ENCODE assay signal across 8 cellular contexts in the genomic region with DNA sequence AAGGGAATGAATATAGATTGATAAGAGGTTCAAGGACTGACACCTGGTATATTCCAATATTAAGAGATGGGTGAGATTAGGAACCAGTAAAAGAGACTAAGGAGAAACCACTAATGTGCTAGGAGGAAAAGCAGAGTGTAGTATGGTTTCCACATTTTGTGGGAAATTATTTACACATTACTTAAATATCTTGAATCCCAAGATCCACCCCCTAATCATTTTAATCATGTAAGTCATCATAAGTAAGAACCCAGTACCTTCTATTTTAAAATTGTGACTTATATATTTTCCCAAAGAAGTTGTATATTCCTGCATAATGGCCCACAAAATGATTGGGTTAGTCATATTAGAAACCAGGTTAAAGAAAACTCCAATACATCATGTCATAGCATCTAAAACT.
DNase-seq lines count a peak whose midpoint lies in the region; FAIRE-seq and TF ChIP-seq lines count a peak whose summit lies in the region.
"Not testable (repeated sequence)": the region's sequence is repeated elsewhere in the genome, so short reads cannot be mapped to it uniquely, and the experiment has no call there.

No MANE protein-coding gene starts in this region.

- not testable (repeated sequence) for TF ChIP-seq POLR2A in GM12891 (IDR thresholded peaks at IDR 0.05; ENCODE audit: low read depth, low read length)

- H3K27me3 ChIP-seq in GM23248 (replicated peaks; ENCODE audit: insufficient read depth); osteoblast (ENCODE audit: insufficient read depth, low read length); smooth muscle cell (ENCODE audit: low read depth): not testable (repeated sequence)

- not testable (repeated sequence) for H3K4me2 ChIP-seq in GM23248 (ENCODE audit: unreplicated experiment); osteoblast (ENCODE audit: insufficient read depth, low read length)
- H3K4me2 ChIP-seq in smooth muscle cell: peak overlapping the region; percentile 57

- not testable (repeated sequence) for H3F3A ChIP-seq in GM23248 (ENCODE audit: insufficient read depth); smooth muscle cell (ENCODE audit: low read depth)

- not testable (repeated sequence) for H3K9me2 ChIP-seq in GM23248 (ENCODE audit: insufficient read depth)

- not testable (repeated sequence) for H3K9me3 ChIP-seq in GM23248 (ENCODE audit: low read depth); osteoblast (ENCODE audit: low read depth, low read length); smooth muscle cell (replicated peaks; ENCODE audit: low read depth)

- H3K27ac ChIP-seq in GM23248 (peak overlapping the region; percentile 69), osteoblast (ENCODE audit: low read depth, low read length) (peak overlapping the region; percentile 60), smooth muscle cell (ENCODE audit: low read depth) (peak overlapping the region; percentile 78)

- H2AFZ ChIP-seq in GM23248; osteoblast (ENCODE audit: low read length); smooth muscle cell (ENCODE audit: low read depth): not testable (repeated sequence)

- peaks cover 16% of the 10 kb centered on the region for H3K4me1 ChIP-seq in GM23248 (ENCODE audit: insufficient read depth)
- H3K4me1 ChIP-seq in osteoblast (ENCODE audit: insufficient read depth, low read length); smooth muscle cell (ENCODE audit: low read depth): not testable (repeated sequence)

- H3K4me3 ChIP-seq in AG10803 (ENCODE audit: low read length); GM23248; osteoblast (ENCODE audit: insufficient read depth, low read length); smooth muscle cell: not testable (repeated sequence)

- FAIRE-seq in GM12891 (lab: Jason Lieb, UNC): peak; percentile 9
- FAIRE-seq in RCC 7860 (lab: Jason Lieb, UNC): peak; percentile 20
- FAIRE-seq in islet of Langerhans (lab: Jason Lieb, UNC): peak; percentile 77

- H3K79me2 ChIP-seq in GM23248 (ENCODE audit: insufficient read depth); osteoblast (ENCODE audit: insufficient read depth, low read length); smooth muscle cell (ENCODE audit: low read depth): not testable (repeated sequence)

- not testable (repeated sequence) for TF ChIP-seq CTCF in AG10803 (conservative IDR thresholded peaks at IDR 0.05; ENCODE audit: low read length); osteoblast (IDR thresholded peaks at IDR 0.05; ENCODE audit: extremely low read depth, low read depth, low read length); smooth muscle cell (IDR thresholded peaks at IDR 0.05; ENCODE audit: borderline replicate concordance, insufficient read depth, poor library complexity, severe bottlenecking)

- not testable (repeated sequence) for H4K20me1 ChIP-seq in GM23248 (ENCODE audit: insufficient read depth); osteoblast (ENCODE audit: insufficient read depth, low read length); smooth muscle cell (ENCODE audit: low read depth)

- DNase-seq in AG10803 (ENCODE audit: low read depth) (peak; percentile 67), ELR (ENCODE audit: low read depth) (peak; percentile 10), GM23248 (peak; percentile 50)
- DNase-seq in GM12891 (ENCODE audit: insufficient read length, low spot score); RCC 7860 (ENCODE audit: low spot score); osteoblast (ENCODE audit: insufficient read length, low spot score, missing footprints); smooth muscle cell (lab: John Stamatoyannopoulos, UW; ENCODE audit: unreplicated experiment): not testable (repeated sequence)

- in situ Hi-C loops in GM23248 (cut with MboI): not testable (repeated sequence)

- not testable (repeated sequence) for H3K36me3 ChIP-seq in GM23248 (ENCODE audit: low read depth); osteoblast (ENCODE audit: insufficient read depth, low read length); smooth muscle cell (ENCODE audit: low read depth)

- H3K9ac ChIP-seq in GM23248: peak overlapping the region; percentile 25; the same call in 1 of the 2 replicates
- H3K9ac ChIP-seq in smooth muscle cell (ENCODE audit: low read depth): not testable (repeated sequence)
